2 cellular contexts compared by ENCODE assay signal in the genomic region with DNA sequence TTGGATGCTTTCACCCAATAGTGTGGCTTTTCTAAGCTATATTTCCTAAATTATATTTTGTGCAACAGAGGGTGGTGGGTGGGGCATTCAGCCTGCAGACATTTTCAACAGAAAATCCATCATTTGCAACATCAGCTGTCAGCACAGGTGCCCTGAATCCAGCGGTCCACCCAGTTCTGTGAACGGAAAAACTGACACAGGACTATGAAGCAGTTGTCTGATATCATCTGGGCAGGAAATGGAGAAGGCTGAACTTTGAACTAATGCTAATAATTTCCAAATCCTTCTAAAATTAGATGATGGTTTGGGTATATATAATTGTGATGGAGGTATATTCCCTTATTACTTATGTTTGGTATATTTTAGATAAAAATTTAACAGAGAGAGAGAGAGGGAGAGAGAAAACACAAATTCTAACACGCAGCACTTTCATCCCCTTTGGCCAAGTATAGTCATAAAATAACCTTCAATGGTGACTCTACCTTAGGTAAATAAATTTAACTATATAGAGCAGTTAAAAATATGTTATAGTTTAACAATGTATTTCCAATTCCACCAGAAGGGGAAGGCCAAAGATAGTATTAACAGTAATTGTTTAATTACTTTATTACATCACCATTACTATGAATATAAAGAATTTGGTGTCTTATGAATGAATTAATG.
TF ChIP-seq lines count a peak whose summit lies in the region.

No MANE protein-coding gene starts in this region.

TF ChIP-seq in SK-N-SH, 30 proteins besides CTCF, POLR2A, EP300 and RAD21 (continued from another document):
- TF ChIP-seq, protein P1, sequence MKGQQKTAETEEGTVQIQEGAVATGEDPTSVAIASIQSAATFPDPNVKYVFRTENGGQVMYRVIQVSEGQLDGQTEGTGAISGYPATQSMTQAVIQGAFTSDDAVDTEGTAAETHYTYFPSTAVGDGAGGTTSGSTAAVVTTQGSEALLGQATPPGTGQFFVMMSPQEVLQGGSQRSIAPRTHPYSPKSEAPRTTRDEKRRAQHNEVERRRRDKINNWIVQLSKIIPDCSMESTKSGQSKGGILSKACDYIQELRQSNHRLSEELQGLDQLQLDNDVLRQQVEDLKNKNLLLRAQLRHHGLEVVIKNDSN (IDR thresholded peaks at IDR 0.05; ENCODE audit: borderline replicate concordance, low read depth), result no peak
- TF ChIP-seq REST (IDR thresholded peaks at IDR 0.05; ENCODE audit: low read depth, low read length) (no peak), POLR2AphosphoS5 (IDR thresholded peaks at IDR 0.05; ENCODE audit: low read depth, low read length) (no peak), MXI1 (IDR thresholded peaks at IDR 0.05; ENCODE audit: low read depth, low read length) (no peak), FOSL2 (IDR thresholded peaks at IDR 0.05; ENCODE audit: borderline replicate concordance, low read depth) (no peak), FOXJ3 (CRISPR knock-in tag; IDR thresholded peaks at IDR 0.05) (no peak), SMC3 (IDR thresholded peaks at IDR 0.05; ENCODE audit: low read depth, low read length) (no peak), FOXM1 (IDR thresholded peaks at IDR 0.05; ENCODE audit: low read depth) (no peak), GABPA (IDR thresholded peaks at IDR 0.05; ENCODE audit: low read depth) (no peak), ELF1 (IDR thresholded peaks at IDR 0.05) (no peak)

TF ChIP-seq in SK-N-SH treated with all-trans-retinoic acid at 6 μM for 48 hours, 23 proteins besides CTCF, POLR2A, EP300 and RAD21 (continued from another document):
- TF ChIP-seq, protein P2, sequence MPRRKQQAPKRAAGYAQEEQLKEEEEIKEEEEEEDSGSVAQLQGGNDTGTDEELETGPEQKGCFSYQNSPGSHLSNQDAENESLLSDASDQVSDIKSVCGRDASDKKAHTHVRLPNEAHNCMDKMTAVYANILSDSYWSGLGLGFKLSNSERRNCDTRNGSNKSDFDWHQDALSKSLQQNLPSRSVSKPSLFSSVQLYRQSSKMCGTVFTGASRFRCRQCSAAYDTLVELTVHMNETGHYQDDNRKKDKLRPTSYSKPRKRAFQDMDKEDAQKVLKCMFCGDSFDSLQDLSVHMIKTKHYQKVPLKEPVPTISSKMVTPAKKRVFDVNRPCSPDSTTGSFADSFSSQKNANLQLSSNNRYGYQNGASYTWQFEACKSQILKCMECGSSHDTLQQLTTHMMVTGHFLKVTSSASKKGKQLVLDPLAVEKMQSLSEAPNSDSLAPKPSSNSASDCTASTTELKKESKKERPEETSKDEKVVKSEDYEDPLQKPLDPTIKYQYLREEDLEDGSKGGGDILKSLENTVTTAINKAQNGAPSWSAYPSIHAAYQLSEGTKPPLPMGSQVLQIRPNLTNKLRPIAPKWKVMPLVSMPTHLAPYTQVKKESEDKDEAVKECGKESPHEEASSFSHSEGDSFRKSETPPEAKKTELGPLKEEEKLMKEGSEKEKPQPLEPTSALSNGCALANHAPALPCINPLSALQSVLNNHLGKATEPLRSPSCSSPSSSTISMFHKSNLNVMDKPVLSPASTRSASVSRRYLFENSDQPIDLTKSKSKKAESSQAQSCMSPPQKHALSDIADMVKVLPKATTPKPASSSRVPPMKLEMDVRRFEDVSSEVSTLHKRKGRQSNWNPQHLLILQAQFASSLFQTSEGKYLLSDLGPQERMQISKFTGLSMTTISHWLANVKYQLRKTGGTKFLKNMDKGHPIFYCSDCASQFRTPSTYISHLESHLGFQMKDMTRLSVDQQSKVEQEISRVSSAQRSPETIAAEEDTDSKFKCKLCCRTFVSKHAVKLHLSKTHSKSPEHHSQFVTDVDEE (CRISPR knock-in tag; IDR thresholded peaks at IDR 0.05), result no peak
- TF ChIP-seq ZFP30 (CRISPR knock-in tag; IDR thresholded peaks at IDR 0.05) (no peak), ZC3H10 (CRISPR knock-in tag; IDR thresholded peaks at IDR 0.05) (no peak), RARB (CRISPR knock-in tag; IDR thresholded peaks at IDR 0.05) (no peak), GLIS3 (CRISPR knock-in tag; IDR thresholded peaks at IDR 0.05) (no peak), ZFP3 (CRISPR knock-in tag; IDR thresholded peaks at IDR 0.05) (no peak), PATZ1 (CRISPR knock-in tag; IDR thresholded peaks at IDR 0.05; ENCODE audit: borderline replicate concordance) (no peak)
